In genomic region chrX:39133971-39134370, GRCh38 we compare ENCODE assay signal across 9 cellular contexts.
DNase-seq lines count a peak whose midpoint lies in the region; ATAC-seq and TF ChIP-seq lines count a peak whose summit lies in the region.
"Had no signal": no experiment of that assay in that cellular context is flagged by ENCODE, and none has a peak within 500 bp of the region (broad histone marks: within the 10 kb centered on the region; RNA-seq: fewer than 3 reads in every experiment).

No MANE protein-coding gene starts in this region.

- no peak overlapping the region for H2AFZ ChIP-seq in OCI-LY1 (ENCODE audit: low read length)

- ATAC-seq in GM19463 (IDR thresholded peaks at IDR 0.05; ENCODE audit: unreplicated experiment), result peak; percentile 83
- no peak for ATAC-seq in GM18511 (IDR thresholded peaks at IDR 0.05; ENCODE audit: unreplicated experiment)
- ATAC-seq in GM19324 (IDR thresholded peaks at IDR 0.05; ENCODE audit: low FRiP score, unreplicated experiment), result no peak

- H3K4me3 ChIP-seq in OCI-LY1 (ENCODE audit: low read depth, low read length, poor library complexity, severe bottlenecking), result no peak overlapping the region

- TF ChIP-seq CTCF in GM10248 (IDR thresholded peaks at IDR 0.05; ENCODE audit: control extremely low read depth, extremely low read depth, low read depth, missing control alignments) (peak; percentile 41), OCI-LY1 (IDR thresholded peaks at IDR 0.05; ENCODE audit: low read length) (peak; percentile 50)

- no peak overlapping the region for H3K4me2 ChIP-seq in OCI-LY1 (ENCODE audit: low read length)

- H3K27me3 ChIP-seq in OCI-LY1 (ENCODE audit: insufficient read depth, low read length), result no peaks in the 10 kb centered on the region

- H3K36me3 ChIP-seq in OCI-LY1 (ENCODE audit: insufficient read depth, low read length), result no peaks in the 10 kb centered on the region

- no peak for DNase-seq in GM10248 (ENCODE audit: extremely low spot score)
- DNase-seq in iPS-NIHi7 (ENCODE audit: extremely low spot score), result peak; percentile 22
- no peak for DNase-seq in mucosa of gallbladder (ENCODE audit: low spot score)
- DNase-seq in A172 (ENCODE audit: low spot score), result no peak
- DNase-seq: effector memory CD4-positive, alpha-beta T cell had no signal

- POLR2A ChIA-PET in GM10248 (lab: Yijun Ruan, JAX), result no interaction called here

- H3K9ac ChIP-seq in OCI-LY1 (ENCODE audit: low read length), result no peak overlapping the region

- H3K9me2 ChIP-seq in OCI-LY1 (ENCODE audit: low read depth, low read length), result no peaks in the 10 kb centered on the region

- CTCF ChIA-PET in GM10248 (lab: Yijun Ruan, JAX), result interaction anchor here (0.7 to 3.6 kb wide), 9 partner anchors 11 to 384 kb away, joined by 3 to 16 read pairs (median 4); no protein-coding TSS in a partner anchor

- H3K4me1 ChIP-seq in OCI-LY1 (ENCODE audit: insufficient read depth, low read length, severe bottlenecking), result no peaks in the 10 kb centered on the region

- no peaks in the 10 kb centered on the region for H3K79me2 ChIP-seq in OCI-LY1 (ENCODE audit: insufficient read depth, low read length)

- H3K27ac ChIP-seq in OCI-LY1 (ENCODE audit: low read depth, low read length, poor library complexity, severe bottlenecking), result no peak overlapping the region

- no peaks in the 10 kb centered on the region for H3F3A ChIP-seq in OCI-LY1 (ENCODE audit: insufficient read depth, low read length)

- H3K9me3 ChIP-seq in OCI-LY1 (ENCODE audit: low read length), result no peaks in the 10 kb centered on the region

- H4K20me1 ChIP-seq in OCI-LY1 (ENCODE audit: insufficient read depth, low read length), result no peaks in the 10 kb centered on the region
